25 cellular contexts compared by ENCODE assay signal in genomic region chr7:77580762-77581350, GRCh38. TPM values are rescaled to one million over a fixed set of nuclear protein-coding genes. Genes with fewer than 3 reads are reported as not detected.
A peak's percentile ranks its signal among the peaks of the same experiment; 100 is the strongest.
DNase-seq lines count a peak whose midpoint lies in the region; ATAC-seq, FAIRE-seq and TF ChIP-seq lines count a peak whose summit lies in the region.
"Had no signal": no experiment of that assay in that cellular context is flagged by ENCODE, and none has a peak within 500 bp of the region (broad histone marks: within the 10 kb centered on the region; RNA-seq: fewer than 3 reads in every experiment).

No MANE protein-coding gene starts in this region.

- 79% methylated on average over 4 of the region's 4 CpGs for WGBS in K562 (ENCODE audit: insufficient coverage, low coverage, missing lambda C conversion rate)
- WGBS in HepG2 (ENCODE audit: low lambda C conversion rate) = 96% methylated on average over 4 of the region's 4 CpGs

- in situ Hi-C loops in K562 (cut with MboI) = no loop called here
- in situ Hi-C loops in HepG2 (cut with HindIII; ENCODE audit: extremely low pct_ligation_motif_present, low pct_unique_long_range_greater_than_20kb) = no loop called here

- H4K20me1 ChIP-seq in K562 (replicated peaks; ENCODE audit: control insufficient read depth, insufficient read depth, low read length) (no peaks in the 10 kb centered on the region), HepG2 (ENCODE audit: insufficient read depth, low read length) (peaks cover 3% of the 10 kb centered on the region; the same call in 1 of the 2 replicates)

- H3K9ac ChIP-seq in K562 (ENCODE audit: insufficient read depth in 1 of 2, low read depth in 2 of 2, low read length in 2 of 2) (no peak overlapping the region), HepG2 (ENCODE audit: insufficient read depth, low read depth, low read length) (no peak overlapping the region)

- no peak overlapping the region for H3K4me3 Mint-ChIP-seq in CD14-positive monocyte
- no peak overlapping the region for H3K4me3 Mint-ChIP-seq in HFFc6
- H3K4me3 Mint-ChIP-seq: activated naive CD4-positive, alpha-beta T cell treated with anti-CD3 and anti-CD28 coated beads for 36 hours; effector memory CD8-positive, alpha-beta T cell; T-helper 17 cell had no signal

- ATAC-seq in K562 = no peak
- no peak for ATAC-seq in GM18870 (IDR thresholded peaks at IDR 0.05; ENCODE audit: unreplicated experiment)
- no peak for ATAC-seq in HG03039 (IDR thresholded peaks at IDR 0.05; ENCODE audit: unreplicated experiment)
- ATAC-seq in HepG2 = no peak
- ATAC-seq: effector memory CD8-positive, alpha-beta T cell; GM12878; HCT116; Right ventricle myocardium inferior; stimulated activated naive CD8-positive, alpha-beta T cell treated with anti-CD3 and anti-CD28 coated beads, Interleukin-15, Interleukin-2, amounts not matched to agents 100 U/mL and 50 U/mL, for 24 hours; T-helper 17 cell had no signal

- TF ChIP-seq POLR2A in K562 (conservative IDR thresholded peaks at IDR 0.05) (no peak), HepG2 (IDR thresholded peaks at IDR 0.05; ENCODE audit: insufficient read depth in 1 of 2, low read depth in 2 of 2, low read length in 2 of 2) (no peak)

- H3K4me1 Mint-ChIP-seq in CD14-positive monocyte (peaks cover 7% of the 10 kb centered on the region), HFFc6 (ENCODE audit: low read depth) (peaks cover 51% of the 10 kb centered on the region)
- H3K4me1 Mint-ChIP-seq: T-helper 17 cell had no signal

- H3K36me3 Mint-ChIP-seq in CD14-positive monocyte (peaks cover 42 to 57% of the 10 kb centered on the region in 2 donors), HFFc6 (ENCODE audit: low read depth) (peaks cover 33% of the 10 kb centered on the region)

- TF ChIP-seq RAD21 in K562 (CRISPR knock-in tag; conservative IDR thresholded peaks at IDR 0.05 in 1 of 2, IDR thresholded peaks at IDR 0.05 in 1 of 2) = no peak
- TF ChIP-seq RAD21 in HepG2 (CRISPR knock-in tag; IDR thresholded peaks at IDR 0.05) = no peak

- no peak overlapping the region for H3K4me3 ChIP-seq in K562
- H3K4me3 ChIP-seq in HepG2 (replicated peaks in 1 of 3; ENCODE audit: insufficient read depth in 1 of 3, low read depth in 2 of 3, low read length in 3 of 3) = no peak overlapping the region
- H3K4me3 ChIP-seq: breast epithelium, GM12878 had no signal

- H3K36me3 ChIP-seq in K562 (ENCODE audit: control insufficient read depth, insufficient read depth, low read length) (peaks cover 23% of the 10 kb centered on the region; the same call in 1 of the 3 replicates), HepG2 (replicated peaks in 1 of 2; ENCODE audit: control insufficient read depth in 1 of 2, insufficient read depth in 2 of 2, low read length in 2 of 2) (peaks cover 3 to 36% of the 10 kb centered on the region in 2 experiments; a peak in 3 of 5 replicates)
- H3K36me3 ChIP-seq: breast epithelium had no signal

- TF ChIP-seq CTCF in CD14-positive monocyte (IDR thresholded peaks at IDR 0.05) (no peak), HFFc6 (IDR thresholded peaks at IDR 0.05) (no peak), K562 (IDR thresholded peaks at IDR 0.05 in 2 of 3, conservative IDR thresholded peaks at IDR 0.05 in 1 of 3; ENCODE audit: insufficient read depth in 2 of 3, low read depth in 1 of 3, low read length in 3 of 3) (no peak), HepG2 (CRISPR knock-in tag; IDR thresholded peaks at IDR 0.05) (no peak)

- H3K9me3 Mint-ChIP-seq in CD14-positive monocyte (peaks cover 0 to 2% (median 0%) of the 10 kb centered on the region in 7 donors), HFFc6 (no peaks in the 10 kb centered on the region)
- H3K9me3 Mint-ChIP-seq: activated naive CD4-positive, alpha-beta T cell treated with anti-CD3 and anti-CD28 coated beads for 36 hours; effector memory CD8-positive, alpha-beta T cell had no signal

- H3K27me3 ChIP-seq in K562 (ENCODE audit: control insufficient read depth in 2 of 2, insufficient read depth in 2 of 2, low read length in 2 of 2) (no peaks in the 10 kb centered on the region), HepG2 (ENCODE audit: control insufficient read depth in 1 of 2, insufficient read depth in 2 of 2, low read length in 2 of 2) (no peaks in the 10 kb centered on the region)
- H3K27me3 ChIP-seq: breast epithelium had no signal

- H2AFZ ChIP-seq in K562 (ENCODE audit: low read depth, low read length) (no peak overlapping the region), HepG2 (ENCODE audit: low read length) (no peak overlapping the region)

- H3K4me1 ChIP-seq in K562 (replicated peaks in 1 of 2; ENCODE audit: control insufficient read depth in 2 of 2, insufficient read depth in 2 of 2, low read length in 2 of 2) (no peaks in the 10 kb centered on the region), HepG2 (ENCODE audit: insufficient read depth, low read length) (0 out of 2 replicates have a peak, but pooled peaks cover 1% of the 10 kb centered on the region)
- H3K4me1 ChIP-seq: breast epithelium had no signal

- FAIRE-seq in K562 (lab: Jason Lieb, UNC) (no peak), HepG2 (lab: Jason Lieb, UNC) (no peak)
- FAIRE-seq: GM12878 had no signal

- CTCF ChIA-PET in K562 (lab: Yijun Ruan, JAX; ENCODE audit: low intra/inter-chr PET ratio) (no interaction called here), HepG2 (lab: Yijun Ruan, JAX; ENCODE audit: low intra/inter-chr PET ratio, low total read pairs) (no interaction called here)

- H3K79me2 ChIP-seq in K562 (ENCODE audit: control insufficient read depth, insufficient read depth, low read length) (peaks cover 3% of the 10 kb centered on the region; the same call in 1 of the 3 replicates), HepG2 (ENCODE audit: insufficient read depth, low read length) (peaks cover 21% of the 10 kb centered on the region)

- TF ChIP-seq EP300 in K562 (IDR thresholded peaks at IDR 0.05; ENCODE audit: low read length) (no peak), HepG2 (IDR thresholded peaks at IDR 0.05; ENCODE audit: low read depth in 2 of 2, low read length in 2 of 2) (no peak), HepG2 (CRISPR knock-in tag; IDR thresholded peaks at IDR 0.05; ENCODE audit: borderline replicate concordance) (no peak)

- H3K9me1 ChIP-seq in K562 (ENCODE audit: control insufficient read depth, insufficient read depth, low read length) = no peaks in the 10 kb centered on the region

- POLR2A ChIA-PET in K562 (lab: Yijun Ruan, JAX) (interaction anchor here (0.6 kb wide), 1 partner anchor 25 kb away, joined by 3 read pairs; no protein-coding TSS in a partner anchor), HepG2 (lab: Yijun Ruan, JAX) (no interaction called here)

- intact Hi-C loops in CD14-positive monocyte (cut with micrococcal nuclease) (no loop called here), K562 (cut with micrococcal nuclease) (no loop called here), HepG2 (cut with micrococcal nuclease; ENCODE audit: unreplicated experiment) (no loop called here)

- DNase-seq in CD14-positive monocyte (ENCODE audit: low spot score) (no peak), HFFc6 (peak; percentile 28), K562 (ENCODE audit: extremely low read depth in 1 of 4, low spot score in 3 of 4) (no peak), myocyte (ENCODE audit: low read depth) (peak; percentile 45), NCI-H1048 (lab: John Stamatoyannopoulos, UW) (no peak), HepG2 (ENCODE audit: low spot score) (no peak)
- DNase-seq: activated CD4-positive, alpha-beta T cell treated with anti-CD3 and anti-CD28 coated beads for 1 hour; activated CD8-positive, alpha-beta memory T cell treated with anti-CD3 and anti-CD28 coated beads, Interleukin-2, amount 50 U/mL, for 4 hours; activated naive CD4-positive, alpha-beta T cell treated with anti-CD3 and anti-CD28 coated beads for 36 hours; effector memory CD8-positive, alpha-beta T cell; EL; KBM-7; mesendoderm; NCI-H1436 treated with DMSO at 0.1 percent for 48 hours; NCI-H774; nucleus accumbens; stimulated activated naive CD8-positive, alpha-beta T cell treated with anti-CD3 and anti-CD28 coated beads, Interleukin-15, Interleukin-2, amounts not matched to agents 100 U/mL and 50 U/mL, for 24 hours; T-helper 17 cell had no signal

- H3K27ac Mint-ChIP-seq in CD14-positive monocyte (peak overlapping the region in 4 of 7 donors; percentile 30 to 58 (median 56)), HFFc6 (peak overlapping the region; percentile 2; the same call in 1 of the 2 replicates)
- H3K27ac Mint-ChIP-seq: activated naive CD4-positive, alpha-beta T cell treated with anti-CD3 and anti-CD28 coated beads for 36 hours; T-helper 17 cell had no signal

- H3K27me3 Mint-ChIP-seq in CD14-positive monocyte (ENCODE audit: low read depth in 3 of 3) = no peaks in the 10 kb centered on the region
- no peaks in the 10 kb centered on the region; the same call in none of the 2 replicates for H3K27me3 Mint-ChIP-seq in HFFc6 (ENCODE audit: insufficient read depth)
- H3K27me3 Mint-ChIP-seq: effector memory CD8-positive, alpha-beta T cell; T-helper 17 cell had no signal

- no peak overlapping the region for H3K4me2 ChIP-seq in K562 (ENCODE audit: insufficient read depth, low read length)
- H3K4me2 ChIP-seq in HepG2 (ENCODE audit: low read depth, low read length) = no peak overlapping the region

- BruUV-seq in K562 (replicated peaks; lab: Mats Ljungman, UMichigan) = no TSS peak
- BruUV-seq in HepG2 (replicated peaks; lab: Mats Ljungman, UMichigan) = no TSS peak

- no peaks in the 10 kb centered on the region for H3K9me3 ChIP-seq in K562 (replicated peaks; ENCODE audit: control insufficient read depth, insufficient read depth, low read depth, low read length)
- no peaks in the 10 kb centered on the region for H3K9me3 ChIP-seq in HepG2 (ENCODE audit: low read length)
- H3K9me3 ChIP-seq: breast epithelium had no signal

- H3K27ac ChIP-seq in K562 (ENCODE audit: extremely low read depth, low read depth, low read length) (no peak overlapping the region), HepG2 (ENCODE audit: extremely low read length, insufficient read depth, low read length) (no peak overlapping the region)
- H3K27ac ChIP-seq: breast epithelium, C4-2B had no signal

RNA-seq across cellular contexts. Expression of gene PTPN12, which starts 43.8 kb away (rescaled TPM):
- polyA plus RNA-seq in CD14-positive monocyte (10 to 100 TPM in 1 of 2 donors, 1 to 10 TPM in 1; 6.6 to 11.8 TPM), K562 (2011; rRNA removed) (35.0 and 54.9 TPM in 2 replicates), K562 (2014; fragmentation: Illumina TruSeq; extraction: Trizol) (66.1 and 79.8 TPM in 2 replicates), K562 (2014; fragmentation: Nextera tagmentation; extraction: Ambion mirVana) (10 to 100 TPM; 16.8 to 18.0 TPM), K562 (2014; rRNA removed) (26.7 and 31.7 TPM in 2 replicates), HepG2 (2011; rRNA removed) (56.7 and 56.8 TPM in 2 replicates)
- 10 to 100 TPM; 50.7 to 62.1 (median 56.4) TPM for total RNA-seq in HFFc6 (2021; fragmentation: NEBNext Ultra II Directional; extraction: Animal tissue kit (Norgen Biotek cat#: 25700))
- total RNA-seq in K562 (2011; cell fraction: chromatin; rRNA removed; ENCODE audit: low replicate concordance) = 44.0 and 164 TPM in 2 replicates
- total RNA-seq in K562 (2011; cell fraction: nucleolus; rRNA removed) = 21.3 and 33.6 TPM in 2 replicates
- 65.3 and 97.1 TPM in 2 replicates for total RNA-seq in K562 (2011; cell fraction: nucleoplasm; rRNA removed)
- total RNA-seq in K562 (2014; rRNA removed) (15.3 and 18.0 TPM in 2 replicates), K562 (2014; rRNA removed; fragmentation: Illumina TruSeq; extraction: Trizol) (25.5 and 33.6 TPM in 2 replicates), K562 (2015; rRNA removed; fragmentation: Illumina TruSeq; extraction: Trizol) (26.6 and 28.6 TPM in 2 replicates), K562 (2021) (39.4 and 46.0 TPM in 2 replicates), myocyte (45.0 and 48.9 TPM in 2 replicates), HepG2 (2016; rRNA removed; fragmentation: Illumina TruSeq; extraction: Trizol) (22.9 and 35.3 TPM in 2 replicates)
- polyA plus RNA-seq in K562 (2011; cell fraction: cytosol; rRNA removed) = 16.2 and 17.8 TPM in 2 replicates
- polyA plus RNA-seq in K562 (2011; cell fraction: nucleus; rRNA removed) = 26.5 and 38.0 TPM in 2 replicates
- 41.5 and 61.5 TPM in 2 replicates for polyA plus RNA-seq in K562 (2012)
- polyA minus RNA-seq in K562 (2011; rRNA and poly(A)+ RNA removed) = 64.3 and 73.0 TPM in 2 replicates
- polyA minus RNA-seq in K562 (2011; cell fraction: cytosol; rRNA and poly(A)+ RNA removed) = 13.8 and 25.5 TPM in 2 replicates
- 27.9 and 32.2 TPM in 2 replicates for polyA minus RNA-seq in K562 (2011; cell fraction: nucleus; rRNA and poly(A)+ RNA removed)
- 43.7 TPM for polyA plus RNA-seq in myocyte (2012)
- total RNA-seq in HepG2 (2016; cell fraction: cytosol; rRNA removed; fragmentation: Illumina TruSeq; extraction: Trizol; ENCODE audit: low read depth) = 32.8 and 40.0 TPM in 2 replicates
- 19.5 and 36.3 TPM in 2 replicates for total RNA-seq in HepG2 (2016; cell fraction: insoluble cytoplasmic fraction; rRNA removed; fragmentation: Illumina TruSeq; extraction: Trizol)
- 48.8 and 51.3 TPM in 2 replicates for total RNA-seq in HepG2 (2016; cell fraction: membrane; rRNA removed; fragmentation: Illumina TruSeq; extraction: Trizol)
- total RNA-seq in HepG2 (2016; cell fraction: nucleus; rRNA removed; fragmentation: Illumina TruSeq; extraction: Trizol) = 44.6 and 48.2 TPM in 2 replicates
- 27.3 and 39.9 TPM in 2 replicates for polyA plus RNA-seq in HepG2 (2011; cell fraction: cytosol; rRNA removed)
- 34.8 and 39.2 TPM in 2 replicates for polyA plus RNA-seq in HepG2 (2011; cell fraction: nucleus; rRNA removed)
- polyA plus RNA-seq in HepG2 (2012) = 65.6 and 74.1 TPM in 2 replicates
- polyA plus RNA-seq in HepG2 (2016; cell fraction: cytosol; fragmentation: Illumina TruSeq; extraction: Trizol; ENCODE audit: low read depth) = 16.9 and 18.5 TPM in 2 replicates
- polyA plus RNA-seq in HepG2 (2016; cell fraction: insoluble cytoplasmic fraction; fragmentation: Illumina TruSeq; extraction: Trizol; ENCODE audit: low read depth) = 69.5 and 80.0 TPM in 2 replicates
- polyA plus RNA-seq in HepG2 (2016; cell fraction: membrane; fragmentation: Illumina TruSeq; extraction: Trizol; ENCODE audit: low read depth) = 53.8 and 63.6 TPM in 2 replicates
- polyA plus RNA-seq in HepG2 (2016; cell fraction: nucleus; fragmentation: Illumina TruSeq; extraction: Trizol; ENCODE audit: insufficient read depth, low read depth) = 74.8 and 90.6 TPM in 2 replicates
- polyA minus RNA-seq in HepG2 (2011; rRNA and poly(A)+ RNA removed; ENCODE audit: low replicate concordance) = 18.1 and 19.2 TPM in 2 replicates
- polyA minus RNA-seq in HepG2 (2011; cell fraction: cytosol; rRNA and poly(A)+ RNA removed) = 20.2 and 25.3 TPM in 2 replicates
- polyA minus RNA-seq in HepG2 (2011; cell fraction: nucleus; rRNA and poly(A)+ RNA removed) = 88.3 and 89.4 TPM in 2 replicates

Comparison
In these comparisons a context has a peak if more than half of its experiments do, and no peak if none do; other contexts are left out.
1. DNase-seq: peak in HFFc6 (single experiment) and myocyte (single experiment); none in CD14-positive monocyte (single experiment), K562 (0 of 4), NCI-H1048 (single experiment) and HepG2 (single experiment).